ENCODE assay signal across 9 cellular contexts in genomic region chrX:65750674-65751469, GRCh38.
A peak's percentile ranks its signal among the peaks of the same experiment; 100 is the strongest.
DNase-seq lines count a peak whose midpoint lies in the region; ATAC-seq and TF ChIP-seq lines count a peak whose summit lies in the region.
"Had no signal": no experiment of that assay in that cellular context is flagged by ENCODE, and none has a peak within 500 bp of the region (broad histone marks: within the 10 kb centered on the region; RNA-seq: fewer than 3 reads in every experiment).

No MANE protein-coding gene starts in this region.

- H3K27me3 ChIP-seq in HL-60 (ENCODE audit: insufficient read depth, poor library complexity, severe bottlenecking): no peaks in the 10 kb centered on the region
- H3K27me3 ChIP-seq: gastrocnemius medialis had no signal

- DNase-seq in GDM1 (lab: John Stamatoyannopoulos, UW) (peak; percentile 93), HL-60 (ENCODE audit: low read depth in 1 of 2, low spot score in 1 of 2) (peak; percentile 87 to 97), NCI-H526 (lab: John Stamatoyannopoulos, UW) (no peak), NCI-H2196 treated with DMSO at 0.1 percent for 48 hours (lab: John Stamatoyannopoulos, UW; ENCODE audit: unreplicated experiment) (no peak), COLO829 (ENCODE audit: low spot score) (no peak)
- DNase-seq in activated gamma-delta T cell treated with anti-CD3 and anti-CD28 coated beads, Interleukin-2, amount 50 U/mL, for 16 hours (ENCODE audit: low read depth): peak; percentile 5
- no peak for DNase-seq in activated CD4-positive, CD25-positive, alpha-beta regulatory T cell treated with anti-CD3 and anti-CD28 coated beads, Interleukin-2, amount 50 U/mL, for 72 hours
- DNase-seq: gastrocnemius medialis had no signal

- ATAC-seq in GM21447 (IDR thresholded peaks at IDR 0.05; ENCODE audit: unreplicated experiment): peak; percentile 91
- ATAC-seq: gastrocnemius medialis had no signal

- H3K27ac ChIP-seq in HL-60 (replicated peaks): peak overlapping the region; percentile 89
- H3K27ac ChIP-seq: gastrocnemius medialis had no signal

- no peak for TF ChIP-seq CTCF in HL-60 (IDR thresholded peaks at IDR 0.05; ENCODE audit: insufficient read depth, low read length)

- no peak overlapping the region for H3K4me3 ChIP-seq in HL-60 (replicated peaks; ENCODE audit: insufficient read depth, low read length)
- H3K4me3 ChIP-seq: gastrocnemius medialis had no signal

Comparison
In these comparisons a context has a peak if more than half of its experiments do, and no peak if none do; other contexts are left out.
1. DNase-seq: peak in GDM1 (single experiment), HL-60 (2 of 2) and activated gamma-delta T cell treated with anti-CD3 and anti-CD28 coated beads, Interleukin-2, amount 50 U/mL, for 16 hours (single experiment); none in NCI-H526 (0 of 2), NCI-H2196 treated with DMSO at 0.1 percent for 48 hours (single experiment), activated CD4-positive, CD25-positive, alpha-beta regulatory T cell treated with anti-CD3 and anti-CD28 coated beads, Interleukin-2, amount 50 U/mL, for 72 hours (single experiment) and COLO829 (single experiment).